8 cellular contexts compared by ENCODE assay signal in the genomic region with DNA sequence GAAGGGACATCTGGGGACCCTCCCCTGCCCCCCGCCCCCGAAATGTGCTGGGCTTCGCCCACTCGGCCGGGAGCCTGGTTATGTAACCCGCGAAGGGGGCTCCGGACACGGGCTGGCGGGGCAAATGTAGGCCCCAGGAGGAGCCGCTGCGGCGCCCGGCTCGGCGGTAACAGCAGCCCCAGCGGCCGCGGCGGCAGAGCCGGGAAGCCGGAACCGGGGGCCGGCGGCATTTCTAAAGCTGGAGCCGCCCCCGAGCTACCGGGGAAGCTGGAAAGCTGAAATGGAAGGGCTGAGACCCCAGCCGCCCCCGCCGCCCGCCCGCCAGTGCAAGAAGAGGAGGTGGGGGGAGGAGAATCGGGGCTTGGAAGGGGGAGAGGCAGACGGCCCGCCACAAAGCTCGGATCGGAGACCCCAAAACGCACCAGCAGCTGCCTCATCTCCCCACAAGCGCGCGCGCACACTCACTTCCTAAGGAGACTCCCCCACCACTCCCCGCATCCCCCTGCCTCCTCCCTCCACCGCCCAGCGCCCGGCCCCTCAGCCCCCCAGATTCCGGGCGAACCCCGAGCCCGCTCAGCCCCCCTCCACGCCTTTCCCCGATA. TPM values are rescaled to one million over a fixed set of nuclear protein-coding genes. Genes with fewer than 3 reads are reported as not detected.
DNase-seq lines count a peak whose midpoint lies in the region; ATAC-seq, FAIRE-seq and TF ChIP-seq lines count a peak whose summit lies in the region.

No MANE protein-coding gene starts in this region.

- TF ChIP-seq POLR2A in H1 (IDR thresholded peaks at IDR 0.05; ENCODE audit: control extremely low read depth in 1 of 2, low read depth in 2 of 2, low read length in 2 of 2): no peak; a peak in 1 of 3 replicates
- no peak for TF ChIP-seq POLR2A in upper lobe of left lung (IDR thresholded peaks at IDR 0.05)

- peak overlapping the region; percentile 33 for H3K14ac ChIP-seq in H1 (ENCODE audit: insufficient read length)

- TF ChIP-seq RAD21 in H1 (IDR thresholded peaks at IDR 0.05 in 1 of 2, conservative IDR thresholded peaks at IDR 0.05 in 1 of 2; ENCODE audit: low read depth in 2 of 2, low read length in 2 of 2): no peak

- H3K18ac ChIP-seq in H1 (ENCODE audit: extremely low read depth, low read length): peak overlapping the region; percentile 98

- peaks cover 0 to 65% of the 10 kb centered on the region in 2 experiments; a peak in 2 of 4 replicates for H3K79me2 ChIP-seq in H1 (ENCODE audit: control insufficient read depth in 1 of 2, insufficient read depth in 2 of 2, low read length in 2 of 2)

- TF ChIP-seq EP300 in H1 (IDR thresholded peaks at IDR 0.05; ENCODE audit: borderline replicate concordance in 1 of 2, low read depth in 2 of 2, low read length in 2 of 2): no peak
- TF ChIP-seq EP300 in upper lobe of left lung (IDR thresholded peaks at IDR 0.05): no peak

- H4K91ac ChIP-seq in H1 (replicated peaks; ENCODE audit: insufficient read length, low read length): peak overlapping the region; percentile 98

- H2AFZ ChIP-seq in H1 (ENCODE audit: low read length): no peak overlapping the region

- H3K36me3 ChIP-seq in BLaER1: peaks cover 19% of the 10 kb centered on the region
- H3K36me3 ChIP-seq in H1 (ENCODE audit: control insufficient read depth in 2 of 4, insufficient read depth in 4 of 4, low read length in 3 of 4): peaks cover 13 to 20% (median 14%) of the 10 kb centered on the region in 4 experiments
- peaks cover 17% of the 10 kb centered on the region for H3K36me3 ChIP-seq in muscle layer of colon (ENCODE audit: insufficient read depth, low read length)
- peaks cover 0 to 8% (median 1%) of the 10 kb centered on the region in 4 donors for H3K36me3 ChIP-seq in upper lobe of left lung

- no peak overlapping the region; the same call in 1 of the 2 replicates for H2BK12ac ChIP-seq in H1 (ENCODE audit: low read depth, low read length)

- H4K8ac ChIP-seq in H1 (ENCODE audit: extremely low read depth, insufficient read depth, low read length): peak overlapping the region; percentile 76; the same call in 1 of the 2 replicates

- peak overlapping the region; percentile 93 for H3K4ac ChIP-seq in H1 (replicated peaks; ENCODE audit: insufficient read length, low read depth, low read length)

- peaks cover 28% of the 10 kb centered on the region for H3K23me2 ChIP-seq in H1 (ENCODE audit: low read depth, low read length)

- FAIRE-seq in H1 (lab: Jason Lieb, UNC): no peak

- no peak overlapping the region for H2BK20ac ChIP-seq in H1 (ENCODE audit: low read length)

- no peaks in the 10 kb centered on the region for H3K27me3 Mint-ChIP-seq in activated CD4-positive, alpha-beta memory T cell treated with anti-CD3 and anti-CD28 coated beads, Interleukin-2, amount 10 ng/mL, durations not matched to agents 7 days and 5 days

- H3K4me1 ChIP-seq in BLaER1: peaks cover 79% of the 10 kb centered on the region
- peaks cover 10 to 32% (median 23%) of the 10 kb centered on the region in 4 experiments for H3K4me1 ChIP-seq in H1 (replicated peaks in 1 of 4; ENCODE audit: control insufficient read depth in 3 of 4, insufficient read depth in 4 of 4, low read length in 3 of 4)
- peaks cover 41% of the 10 kb centered on the region for H3K4me1 ChIP-seq in muscle layer of colon (ENCODE audit: insufficient read depth, low read length)
- peaks cover 21 to 52% (median 46%) of the 10 kb centered on the region in 4 donors for H3K4me1 ChIP-seq in upper lobe of left lung

- peak overlapping the region; percentile 97 for H3K4me3 Mint-ChIP-seq in activated CD4-positive, alpha-beta memory T cell treated with anti-CD3 and anti-CD28 coated beads, Interleukin-2, amount 10 ng/mL, durations not matched to agents 7 days and 5 days

- H3K9me3 Mint-ChIP-seq in activated CD4-positive, alpha-beta memory T cell treated with anti-CD3 and anti-CD28 coated beads, Interleukin-2, amount 10 ng/mL, durations not matched to agents 7 days and 5 days: no peaks in the 10 kb centered on the region

- DNase-seq in HL-60 (ENCODE audit: low read depth in 1 of 2, low spot score in 1 of 2): peak in 1 of 2 experiments; percentile 30
- peak; percentile 44 for DNase-seq in activated CD4-positive, alpha-beta memory T cell treated with anti-CD3 and anti-CD28 coated beads, Interleukin-2, amount 10 ng/mL, durations not matched to agents 7 days and 5 days
- peak in 1 of 2 experiments; percentile 59 for DNase-seq in H1 (ENCODE audit: low read depth in 1 of 2, low spot score in 2 of 2)
- peak; percentile 60 to 89 for DNase-seq in upper lobe of left lung
- no peak for DNase-seq in DMS114 treated with DMSO at 0.1 percent for 48 hours (lab: John Stamatoyannopoulos, UW; ENCODE audit: unreplicated experiment)
- DNase-seq in SW 1271 (lab: John Stamatoyannopoulos, UW): no peak

- H3K4me1 Mint-ChIP-seq in activated CD4-positive, alpha-beta memory T cell treated with anti-CD3 and anti-CD28 coated beads, Interleukin-2, amount 10 ng/mL, durations not matched to agents 7 days and 5 days: peaks cover 38% of the 10 kb centered on the region

- CTCF ChIA-PET in activated CD4-positive, alpha-beta memory T cell treated with anti-CD3 and anti-CD28 coated beads, Interleukin-2, amount 10 ng/mL, durations not matched to agents 7 days and 5 days (lab: Charles Lee): interaction anchor here (0.6 to 2.7 kb wide), 16 partner anchors 10 to 215 kb away, joined by 3 to 13 read pairs (median 6); partner anchors contain the start of genes ORAI1 and RHOF
- CTCF ChIA-PET in H1 (lab: Charles Lee; ENCODE audit: partially characterized antibody): interaction anchor here (0.7 to 6.6 kb wide), 7 partner anchors 26 to 232 kb away, joined by 3 to 57 read pairs (median 5); partner anchors contain the start of genes MORN3 and ORAI1

- WGBS in H1 (ENCODE audit: extremely low coverage in 1 of 2, insufficient coverage in 1 of 2, insufficient read length in 1 of 2, insufficient replicate concordance in 2 of 2, low coverage in 1 of 2, low lambda C conversion rate in 2 of 2, missing lambda C conversion rate in 1 of 2), 2 experiments: 1% methylated on average over 18 of the region's 53 CpGs; no CpG with 5 or more reads in 1 of the 2 experiments
- WGBS in upper lobe of left lung, 2 donors: 0 to 2% methylated on average over 9 to 38 of the region's 53 CpGs

- H3K4me3 ChIP-seq in BLaER1: peak overlapping the region; percentile 78
- H3K4me3 ChIP-seq in HL-60 (replicated peaks; ENCODE audit: insufficient read depth, low read length): peak overlapping the region; percentile 68
- peak overlapping the region; percentile 60 to 88 (median 81) for H3K4me3 ChIP-seq in H1 (ENCODE audit: extremely low read depth in 1 of 4, insufficient read depth in 2 of 4, low read depth in 3 of 4, low read length in 4 of 4)
- peak overlapping the region; percentile 46 to 70 for H3K4me3 ChIP-seq in muscle layer of colon (ENCODE audit: low read depth in 1 of 2, low read length in 2 of 2)
- peak overlapping the region; percentile 52 to 78 (median 66) for H3K4me3 ChIP-seq in upper lobe of left lung

- H3K4me2 ChIP-seq in BLaER1 (peak overlapping the region; percentile 91), H1 (ENCODE audit: insufficient read depth in 1 of 2, low read depth in 2 of 2, low read length in 2 of 2) (peak overlapping the region; percentile 90 to 100)

- peaks cover 12% of the 10 kb centered on the region for H3K79me1 ChIP-seq in H1 (ENCODE audit: low read depth, low read length)

- peak overlapping the region; percentile 90 for H3K27ac ChIP-seq in BLaER1
- H3K27ac ChIP-seq in HL-60 (replicated peaks): peak overlapping the region; percentile 88
- peak overlapping the region; percentile 95 for H3K27ac ChIP-seq in H1 (ENCODE audit: low read depth, low read length)
- H3K27ac ChIP-seq in muscle layer of colon (ENCODE audit: low read depth, low read length): peak overlapping the region; percentile 93
- peak overlapping the region; percentile 77 to 91 (median 87) for H3K27ac ChIP-seq in upper lobe of left lung

- H2AK5ac ChIP-seq in H1 (ENCODE audit: low read depth, low read length): 0 out of 2 replicates have a peak overlapping the region, but pooled peaks have one; percentile 59

- no peak for TF ChIP-seq CTCF in HL-60 (IDR thresholded peaks at IDR 0.05; ENCODE audit: insufficient read depth, low read length)
- no peak for TF ChIP-seq CTCF in H1 (IDR thresholded peaks at IDR 0.05; ENCODE audit: control extremely low read depth in 1 of 3, insufficient read depth in 1 of 3, low read depth in 1 of 3, low read length in 3 of 3)
- TF ChIP-seq CTCF in upper lobe of left lung (IDR thresholded peaks at IDR 0.05): no peak

- no peak overlapping the region for H2BK15ac ChIP-seq in H1 (ENCODE audit: low read length)

- H2BK5ac ChIP-seq in H1 (ENCODE audit: low read depth, low read length): peak overlapping the region; percentile 58

- H3K27me3 ChIP-seq in BLaER1: no peaks in the 10 kb centered on the region
- H3K27me3 ChIP-seq in HL-60 (ENCODE audit: insufficient read depth, poor library complexity, severe bottlenecking): no peaks in the 10 kb centered on the region
- no peaks in the 10 kb centered on the region for H3K27me3 ChIP-seq in H1 (replicated peaks in 1 of 4; ENCODE audit: control insufficient read depth in 3 of 4, extremely low read depth in 1 of 4, insufficient read depth in 3 of 4, low read length in 3 of 4)
- no peaks in the 10 kb centered on the region for H3K27me3 ChIP-seq in muscle layer of colon (ENCODE audit: control insufficient read depth in 1 of 2, insufficient read depth in 2 of 2, low read length in 2 of 2)
- no peaks in the 10 kb centered on the region for H3K27me3 ChIP-seq in upper lobe of left lung

- H3K23ac ChIP-seq in H1 (ENCODE audit: insufficient read length): no peak overlapping the region

- H3K27ac Mint-ChIP-seq in activated CD4-positive, alpha-beta memory T cell treated with anti-CD3 and anti-CD28 coated beads, Interleukin-2, amount 10 ng/mL, durations not matched to agents 7 days and 5 days: peak overlapping the region; percentile 99

- peak overlapping the region; percentile 91 for H4K5ac ChIP-seq in H1 (ENCODE audit: insufficient read length, low read depth, low read length)

- no peaks in the 10 kb centered on the region for H3K9me3 ChIP-seq in BLaER1
- H3K9me3 ChIP-seq in H1 (ENCODE audit: insufficient read depth in 2 of 2, low read depth in 1 of 2, low read length in 1 of 2): no peaks in the 10 kb centered on the region
- no peaks in the 10 kb centered on the region for H3K9me3 ChIP-seq in muscle layer of colon (ENCODE audit: low read length)
- H3K9me3 ChIP-seq in upper lobe of left lung: no peaks in the 10 kb centered on the region

- H3K36me3 Mint-ChIP-seq in activated CD4-positive, alpha-beta memory T cell treated with anti-CD3 and anti-CD28 coated beads, Interleukin-2, amount 10 ng/mL, durations not matched to agents 7 days and 5 days (ENCODE audit: low read depth): peaks cover 19% of the 10 kb centered on the region

- H3K56ac ChIP-seq in H1 (replicated peaks; ENCODE audit: insufficient read length, low read depth, low read length): peak overlapping the region; percentile 91

- POLR2A ChIA-PET in activated CD4-positive, alpha-beta memory T cell treated with anti-CD3 and anti-CD28 coated beads, Interleukin-2, amount 10 ng/mL, durations not matched to agents 7 days and 5 days (lab: Charles Lee): interaction anchor here (0.7 to 6.5 kb wide), 17 partner anchors 11 to 223 kb away, joined by 3 to 104 read pairs (median 5); partner anchors contain the start of genes ORAI1 and RNF34
- POLR2A ChIA-PET in H1 (lab: Charles Lee; ENCODE audit: partially characterized antibody): interaction anchor here (0.6 to 31.0 kb wide), 21 partner anchors 7 to 997 kb away, joined by 3 to 793 read pairs (median 5); partner anchors contain the start of genes MORN3, ORAI1 and TMEM120B

- peak in 1 of 2 donors; percentile 38 for ATAC-seq in upper lobe of left lung (ENCODE audit: low FRiP score in 2 of 2)

- H4K20me1 ChIP-seq in BLaER1 (no peaks in the 10 kb centered on the region), H1 (replicated peaks in 1 of 2; ENCODE audit: control insufficient read depth in 1 of 2, insufficient read depth in 2 of 2, low read length in 2 of 2) (no peaks in the 10 kb centered on the region)

- H3K9ac ChIP-seq in BLaER1 (peak overlapping the region; percentile 90), H1 (replicated peaks in 1 of 4; ENCODE audit: extremely low read depth in 1 of 4, low read depth in 3 of 4, low read length in 3 of 4) (peak overlapping the region; percentile 87 to 96 (median 92)), muscle layer of colon (ENCODE audit: low read length) (no peak overlapping the region)

- H2BK120ac ChIP-seq in H1 (replicated peaks; ENCODE audit: low read depth, low read length): no peak overlapping the region

RNA-seq across cellular contexts. Expression of gene KDM2B, which starts 1.5 kb away (rescaled TPM):
- total RNA-seq in activated CD4-positive, alpha-beta memory T cell treated with anti-CD3 and anti-CD28 coated beads, Interleukin-2, amount 10 ng/mL, durations not matched to agents 7 days and 5 days: 10 to 100 TPM; 59.8 to 62.6 TPM
- 156 and 162 TPM in 2 replicates for total RNA-seq in H1 (2021; fragmentation: NEBNext Ultra II Directional; extraction: Animal tissue kit (Norgen Biotek cat#: 25700))
- polyA plus RNA-seq in H1 (2011; rRNA removed): 111 and 167 TPM in 2 replicates
- polyA plus RNA-seq in H1 (2011; cell fraction: cytosol; rRNA removed): 83.9 TPM
- polyA plus RNA-seq in H1 (2011; cell fraction: nucleus; rRNA removed): 273 TPM
- 96.2 to 111 TPM (median 103 TPM) in 4 replicates for polyA plus RNA-seq in H1 (2012, experiment 1 of 2)
- polyA plus RNA-seq in H1 (2012, experiment 2 of 2): 36.6 TPM
- polyA plus RNA-seq in H1 (2013, experiment 1 of 2): 77.1 TPM
- 72.5 TPM for polyA plus RNA-seq in H1 (2013, experiment 2 of 2)
- polyA minus RNA-seq in H1 (2011; rRNA and poly(A)+ RNA removed): 262 and 318 TPM in 2 replicates
- polyA minus RNA-seq in H1 (2011; cell fraction: cytosol; rRNA and poly(A)+ RNA removed): 128 TPM
- 128 TPM for polyA minus RNA-seq in H1 (2011; cell fraction: nucleus; rRNA and poly(A)+ RNA removed)
- 10 to 100 TPM; 29.5 to 81.7 (median 34.2) TPM for total RNA-seq in upper lobe of left lung

RNA-seq across cellular contexts. Expression of gene ORAI1, which starts 47.0 kb away (rescaled TPM):
- 10 to 100 TPM; 69.0 to 70.3 TPM for total RNA-seq in activated CD4-positive, alpha-beta memory T cell treated with anti-CD3 and anti-CD28 coated beads, Interleukin-2, amount 10 ng/mL, durations not matched to agents 7 days and 5 days
- total RNA-seq in H1 (2021; fragmentation: NEBNext Ultra II Directional; extraction: Animal tissue kit (Norgen Biotek cat#: 25700)): 28.4 and 29.9 TPM in 2 replicates
- polyA plus RNA-seq in H1 (2011; rRNA removed): 71.5 and 101 TPM in 2 replicates
- polyA plus RNA-seq in H1 (2011; cell fraction: cytosol; rRNA removed): 41.8 TPM
- polyA plus RNA-seq in H1 (2011; cell fraction: nucleus; rRNA removed): 39.3 TPM
- 16.2 to 31.6 TPM (median 27.3 TPM) in 4 replicates for polyA plus RNA-seq in H1 (2012, experiment 1 of 2)
- 24.8 TPM for polyA plus RNA-seq in H1 (2012, experiment 2 of 2)
- 27.2 TPM for polyA plus RNA-seq in H1 (2013, experiment 1 of 2)
- 31.4 TPM for polyA plus RNA-seq in H1 (2013, experiment 2 of 2)
- polyA minus RNA-seq in H1 (2011; rRNA and poly(A)+ RNA removed): 21.6 and 29.6 TPM in 2 replicates
- 46.5 TPM for polyA minus RNA-seq in H1 (2011; cell fraction: cytosol; rRNA and poly(A)+ RNA removed)
- polyA minus RNA-seq in H1 (2011; cell fraction: nucleus; rRNA and poly(A)+ RNA removed): 26.7 TPM
- total RNA-seq in upper lobe of left lung: 10 to 100 TPM in 5 of 6 donors, 1 to 10 TPM in 1; 7.3 to 48.2 (median 34.3) TPM

Comparison
In these comparisons a context has a peak if more than half of its experiments do, and no peak if none do; other contexts are left out.
1. DNase-seq: peak in activated CD4-positive, alpha-beta memory T cell treated with anti-CD3 and anti-CD28 coated beads, Interleukin-2, amount 10 ng/mL, durations not matched to agents 7 days and 5 days (single experiment) and upper lobe of left lung (2 of 2); none in DMS114 treated with DMSO at 0.1 percent for 48 hours (single experiment) and SW 1271 (0 of 2).
2. Peak in every context shown above with its lines, with median percentiles within 50 percentile points of each other: H3K27ac ChIP-seq and H3K4me3 ChIP-seq.